ENCODE assay signal across 19 cellular contexts in genomic region chr18:59659486-59660187, GRCh38. TPM values are rescaled to one million over a fixed set of nuclear protein-coding genes. Genes with fewer than 3 reads are reported as not detected.
A peak's percentile ranks its signal among the peaks of the same experiment; 100 is the strongest.
DNase-seq lines count a peak whose midpoint lies in the region; ATAC-seq and TF ChIP-seq lines count a peak whose summit lies in the region.
"Had no signal": no experiment of that assay in that cellular context is flagged by ENCODE, and none has a peak within 500 bp of the region (broad histone marks: within the 10 kb centered on the region; RNA-seq: fewer than 3 reads in every experiment).

No MANE protein-coding gene starts in this region.

- H3K36me3 ChIP-seq in RWPE2 (ENCODE audit: low read depth): no peaks in the 10 kb centered on the region
- no peaks in the 10 kb centered on the region for H3K36me3 ChIP-seq in ovary
- H3K36me3 ChIP-seq: thyroid gland had no signal

- H3K27me3 ChIP-seq in RWPE2 (ENCODE audit: insufficient read depth, poor library complexity, severe bottlenecking) (no peaks in the 10 kb centered on the region), foreskin keratinocyte (no peaks in the 10 kb centered on the region), ovary (no peaks in the 10 kb centered on the region)
- H3K27me3 ChIP-seq: thyroid gland had no signal

- DNase-seq in AG20443 (ENCODE audit: low spot score) (peak; percentile 35), RWPE2 (ENCODE audit: low spot score) (no peak), foreskin keratinocyte (peak in 1 of 2 donors; percentile 18), ovary (no peak), COLO668 (lab: John Stamatoyannopoulos, UW; ENCODE audit: unreplicated experiment) (no peak), D341Med (ENCODE audit: low spot score) (no peak)
- DNase-seq in activated CD4-positive, alpha-beta T cell treated with anti-CD3 and anti-CD28 coated beads for 48 hours: no peak
- DNase-seq: activated CD8-positive, alpha-beta memory T cell treated with anti-CD3 and anti-CD28 coated beads for 24 hours; activated gamma-delta T cell; AML-193; DMS 273 treated with DMSO at 0.1 percent for 48 hours; Karpas-422; NCI-H2029 treated with DMSO at 0.1 percent for 48 hours; occipital lobe; Right ventricle myocardium superior; T1000; thyroid gland had no signal

- H3K4me3 ChIP-seq in RWPE2 (ENCODE audit: severe bottlenecking): no peak overlapping the region
- peak overlapping the region; percentile 24 for H3K4me3 ChIP-seq in ovary
- H3K4me3 ChIP-seq: lung, thyroid gland had no signal

- intact Hi-C loops in ovary (cut with DNase I): no loop called here

- H3K4me1 ChIP-seq in RWPE2 (ENCODE audit: insufficient read depth, poor library complexity, severe bottlenecking) (peaks cover 37% of the 10 kb centered on the region), foreskin keratinocyte (peaks cover 51% of the 10 kb centered on the region), ovary (ENCODE audit: insufficient read depth) (peaks cover 19% of the 10 kb centered on the region)
- H3K4me1 ChIP-seq: thyroid gland had no signal

- H3K27ac ChIP-seq in RWPE2 (ENCODE audit: poor library complexity, severe bottlenecking): peak overlapping the region; percentile 90
- no peak overlapping the region for H3K27ac ChIP-seq in foreskin keratinocyte
- H3K27ac ChIP-seq in ovary: peak overlapping the region in 1 of 2 donors; percentile 44
- H3K27ac ChIP-seq: thyroid gland had no signal

- ATAC-seq in RWPE2 (ENCODE audit: low read depth): no peak
- ATAC-seq in foreskin keratinocyte: peak; percentile 64
- no peak for ATAC-seq in GM19455 (IDR thresholded peaks at IDR 0.05; ENCODE audit: unreplicated experiment)

- WGBS in ovary, 3 donors: 19 to 69% (median 29%) methylated on average over 15 of the region's 15 CpGs

- no peak for TF ChIP-seq CTCF in RWPE2 (IDR thresholded peaks at IDR 0.05; ENCODE audit: poor library complexity, severe bottlenecking)
- no peak for TF ChIP-seq CTCF in foreskin keratinocyte (conservative IDR thresholded peaks at IDR 0.05)
- TF ChIP-seq CTCF in ovary (IDR thresholded peaks at IDR 0.05): no peak

- no peak for TF ChIP-seq POLR2A in ovary (IDR thresholded peaks at IDR 0.05)

- no peak for TF ChIP-seq EP300 in ovary (IDR thresholded peaks at IDR 0.05)

- no peaks in the 10 kb centered on the region for H3K9me3 ChIP-seq in RWPE2 (ENCODE audit: severe bottlenecking)
- no peaks in the 10 kb centered on the region for H3K9me3 ChIP-seq in ovary
- H3K9me3 ChIP-seq: thyroid gland had no signal

RNA-seq across cellular contexts. Expression of gene CCBE1, which starts 37.6 kb away (rescaled TPM):
- total RNA-seq in foreskin keratinocyte: 24.7 and 39.0 TPM in 2 replicates
- 17.2 and 31.3 TPM in 2 replicates for polyA plus RNA-seq in foreskin keratinocyte
- 100 to 1,000 TPM in 1 of 7 donors, 10 to 100 TPM in 6; 15.9 to 109 (median 43.9) TPM for total RNA-seq in ovary
- 10 to 100 TPM; 24.7 to 44.9 TPM for polyA plus RNA-seq in ovary
